In genomic region chr19:29837448-29837961, GRCh38 we compare ENCODE assay signal across 8 cellular contexts. TPM values are rescaled to one million over a fixed set of nuclear protein-coding genes. Genes with fewer than 3 reads are reported as not detected.
DNase-seq lines count a peak whose midpoint lies in the region; ATAC-seq and TF ChIP-seq lines count a peak whose summit lies in the region.

No MANE protein-coding gene starts in this region.

- POLR2A ChIA-PET in OCI-LY7 (lab: Charles Lee): interaction anchor here (0.9 to 1.1 kb wide), 2 partner anchors 19 to 22 kb away, joined by 3 to 7 read pairs; no protein-coding TSS in a partner anchor

- H3K23ac ChIP-seq in mesenchymal stem cell (ENCODE audit: low read length in 2 of 2): no peak overlapping the region

- H2BK5ac ChIP-seq in mesenchymal stem cell (ENCODE audit: low read depth, low read length, poor library complexity, severe bottlenecking): no peak overlapping the region

- no peak for TF ChIP-seq CTCF in OCI-LY7 (conservative IDR thresholded peaks at IDR 0.05; ENCODE audit: low read length)
- no peak for TF ChIP-seq CTCF in ascending aorta (IDR thresholded peaks at IDR 0.05)

- WGBS in mesenchymal stem cell: 82% methylated on average over 2 of the region's 6 CpGs

- H2AFZ ChIP-seq in OCI-LY7 (ENCODE audit: low read length): peak overlapping the region; percentile 52; the same call in 1 of the 2 replicates
- no peak overlapping the region for H2AFZ ChIP-seq in mesenchymal stem cell (ENCODE audit: low read depth, low read length)

- H3K79me1 ChIP-seq in mesenchymal stem cell (replicated peaks; ENCODE audit: low read length, poor library complexity, severe bottlenecking): no peaks in the 10 kb centered on the region

- BruUV-seq in OCI-LY7 (replicated peaks; lab: Mats Ljungman, UMichigan): no TSS peak

- no peak overlapping the region for H3K4ac ChIP-seq in mesenchymal stem cell (ENCODE audit: low read depth in 1 of 2, low read length in 2 of 2)

- H3K4me2 ChIP-seq in OCI-LY7 (ENCODE audit: low read length): peak overlapping the region; percentile 64
- no peak overlapping the region for H3K4me2 ChIP-seq in mesenchymal stem cell (ENCODE audit: low read length, poor library complexity, severe bottlenecking)

- no peak overlapping the region for H2BK12ac ChIP-seq in mesenchymal stem cell (ENCODE audit: low read length in 2 of 2)

- H3K4me1 ChIP-seq in OCI-LY7 (ENCODE audit: insufficient read depth, low read length, poor library complexity, severe bottlenecking) (peaks cover 30% of the 10 kb centered on the region), SJCRH30 (peaks cover 25% of the 10 kb centered on the region), ascending aorta (no peaks in the 10 kb centered on the region), mesenchymal stem cell (ENCODE audit: control insufficient read depth, insufficient read depth, low read depth, low read length) (peaks cover 8% of the 10 kb centered on the region)

- ATAC-seq in GM18505 (IDR thresholded peaks at IDR 0.05; ENCODE audit: unreplicated experiment): peak; percentile 64
- peak; percentile 71 for ATAC-seq in GM21786 (IDR thresholded peaks at IDR 0.05; ENCODE audit: unreplicated experiment)

- no peak overlapping the region for H3K9ac ChIP-seq in mesenchymal stem cell (ENCODE audit: low read length)

- H3K4me3 ChIP-seq in OCI-LY7 (ENCODE audit: low read depth, low read length, poor library complexity, severe bottlenecking): peak overlapping the region; percentile 22
- H3K4me3 ChIP-seq in SJCRH30: no peak overlapping the region
- no peak overlapping the region for H3K4me3 ChIP-seq in ascending aorta
- H3K4me3 ChIP-seq in mesenchymal stem cell (ENCODE audit: insufficient read depth in 1 of 2, low read depth in 1 of 2, low read length in 2 of 2): no peak overlapping the region

- H2BK120ac ChIP-seq in mesenchymal stem cell (ENCODE audit: low read depth, low read length): no peak overlapping the region

- H3K9me3 ChIP-seq in OCI-LY7 (ENCODE audit: low read length) (no peaks in the 10 kb centered on the region), SJCRH30 (replicated peaks) (no peaks in the 10 kb centered on the region), ascending aorta (no peaks in the 10 kb centered on the region), mesenchymal stem cell (ENCODE audit: control insufficient read depth, low read length) (no peaks in the 10 kb centered on the region)

- H3K9me2 ChIP-seq in OCI-LY7 (ENCODE audit: insufficient read depth, low read length): no peaks in the 10 kb centered on the region

- no peaks in the 10 kb centered on the region for H3K27me3 ChIP-seq in SJCRH30
- H3K27me3 ChIP-seq in ascending aorta: no peaks in the 10 kb centered on the region
- peaks cover 21 to 48% of the 10 kb centered on the region in 2 experiments for H3K27me3 ChIP-seq in mesenchymal stem cell (ENCODE audit: control insufficient read depth in 1 of 2, insufficient read depth in 1 of 2, low read length in 2 of 2)

- no peak overlapping the region for H3K14ac ChIP-seq in mesenchymal stem cell (ENCODE audit: low read length in 2 of 2)

- DNase-seq in OCI-LY7 (ENCODE audit: low spot score) (peak; percentile 63), putamen (ENCODE audit: low spot score) (peak; percentile 37), SJCRH30 (no peak), H4 (ENCODE audit: low spot score) (no peak), ascending aorta (ENCODE audit: low spot score in 2 of 2) (no peak), mesenchymal stem cell (no peak)

- H2BK15ac ChIP-seq in mesenchymal stem cell (ENCODE audit: low read depth, poor library complexity, severe bottlenecking): no peak overlapping the region

- intact Hi-C loops in OCI-LY7 (cut with micrococcal nuclease; ENCODE audit: unreplicated experiment) (no loop called here), ascending aorta (cut with DNase I) (no loop called here)

- no peak overlapping the region for H4K8ac ChIP-seq in mesenchymal stem cell (ENCODE audit: low read length)

- peak; percentile 49 for TF ChIP-seq POLR2A in GM18505 (IDR thresholded peaks at IDR 0.05; ENCODE audit: borderline replicate concordance, extremely low read depth, insufficient read depth, insufficient read length)

- no peaks in the 10 kb centered on the region for H3K79me2 ChIP-seq in OCI-LY7 (ENCODE audit: insufficient read depth, low read depth, low read length)

- no peak overlapping the region for H3K18ac ChIP-seq in mesenchymal stem cell (ENCODE audit: low read depth in 1 of 2, low read length in 2 of 2)

- H4K91ac ChIP-seq in mesenchymal stem cell (ENCODE audit: low read length): no peak overlapping the region

- H2AK5ac ChIP-seq in mesenchymal stem cell (ENCODE audit: low read length, severe bottlenecking): no peak overlapping the region

- H3K27ac ChIP-seq in OCI-LY7 (ENCODE audit: low read depth, low read length, poor library complexity, severe bottlenecking) (peak overlapping the region; percentile 20), SJCRH30 (no peak overlapping the region), ascending aorta (no peak overlapping the region), mesenchymal stem cell (ENCODE audit: low read length, poor library complexity, severe bottlenecking) (no peak overlapping the region)

- H3K36me3 ChIP-seq in OCI-LY7 (ENCODE audit: insufficient read depth, low read length) (no peaks in the 10 kb centered on the region), SJCRH30 (no peaks in the 10 kb centered on the region), ascending aorta (no peaks in the 10 kb centered on the region), mesenchymal stem cell (ENCODE audit: control insufficient read depth in 1 of 2, insufficient read depth in 2 of 2, low read depth in 1 of 2, low read length in 2 of 2) (no peaks in the 10 kb centered on the region)

- H4K20me1 ChIP-seq in OCI-LY7 (ENCODE audit: insufficient read depth, low read length): no peaks in the 10 kb centered on the region

- CTCF ChIA-PET in OCI-LY7 (lab: Charles Lee; ENCODE audit: unreplicated experiment): interaction anchor here (0.6 kb wide), 1 partner anchor 235 kb away, joined by 4 read pairs; no protein-coding TSS in a partner anchor

RNA-seq across cellular contexts. Expression of gene CCNE1, which starts 25.7 kb away (rescaled TPM):
- total RNA-seq in OCI-LY7 (2014; rRNA removed; shearing (Covaris generic)): 13.4 and 23.2 TPM in 2 replicates
- total RNA-seq in OCI-LY7 (2022) (34.0 and 36.1 TPM in 2 replicates), ascending aorta (not detected)
- 66.3 and 72.7 TPM in 2 replicates for total RNA-seq in SJCRH30 (2014; rRNA removed; shearing (Covaris generic))
- total RNA-seq in H4 (2014; rRNA removed; shearing (Covaris generic)): 40.1 and 50.1 TPM in 2 replicates
- polyA plus RNA-seq in mesenchymal stem cell (2013, experiment 1 of 2): 9.8 TPM
- 9.8 TPM for polyA plus RNA-seq in mesenchymal stem cell (2013, experiment 2 of 2)

Comparison
In these comparisons a context has a peak if more than half of its experiments do, and no peak if none do; other contexts are left out.
1. DNase-seq: peak in OCI-LY7 (single experiment) and putamen (single experiment); none in SJCRH30 (0 of 2), H4 (single experiment), ascending aorta (0 of 2) and mesenchymal stem cell (single experiment).
2. RNA of gene CCNE1, which starts 25.7 kb away (total RNA-seq): 66.3 to 72.7 TPM in SJCRH30, 40.1 to 50.1 TPM in H4 and 13.4 to 36.1 TPM in OCI-LY7; not detected in ascending aorta (single experiment); every median in the first group is over 10 times any median in the second.